ENCODE assay signal across 25 cellular contexts in genomic region chr16:66238696-66239095, GRCh38.
"Had no signal": no experiment of that assay in that cellular context is flagged by ENCODE, and none has a peak within 500 bp of the region (broad histone marks: within the 10 kb centered on the region; RNA-seq: fewer than 3 reads in every experiment).

No MANE protein-coding gene starts in this region.

- H3K9ac ChIP-seq: KMS-11 had no signal

- DNase-seq: Kasumi-1, MM.1S, NCI-H1092 treated with DMSO at 0.1 percent for 48 hours, NCI-H1436, NCI-H187, NCI-H2029, NCI-H2081 treated with DMSO at 0.1 percent for 48 hours, NCI-H2171, NCI-H226, NCI-H446, NCI-H510A, NCI-H524 treated with DMSO at 0.1 percent for 48 hours, NCI-H69, NCI-H774, Right ventricle myocardium superior, RPMI8226, SIG-M5, SW 1271 had no signal

- ATAC-seq: K562 had no signal

- H3K27me3 ChIP-seq: SJSA1 had no signal

- H3K36me3 ChIP-seq: SJSA1 had no signal

- H3K27ac ChIP-seq: HL-60, KMS-11, SJSA1, SK-N-MC had no signal

- H3K4me3 ChIP-seq: K562, SJSA1, SK-N-MC had no signal

- H3K4me2 ChIP-seq: KMS-11 had no signal

- H3K4me1 ChIP-seq: SJSA1 had no signal

- FAIRE-seq: HTR-8/SVneo, K562, RCC 7860 had no signal
